In genomic region chr18:42635378-42636048, GRCh38 we compare ENCODE assay signal across 1 cellular context.
TF ChIP-seq lines count a peak whose summit lies in the region.

No MANE protein-coding gene starts in this region.

TF ChIP-seq in SK-N-SH, 30 proteins besides CTCF, POLR2A, EP300 and RAD21 (continued from another document):
- no peak for TF ChIP-seq EZH2phosphoT487 (IDR thresholded peaks at IDR 0.05; ENCODE audit: borderline replicate concordance, low read depth)
- TF ChIP-seq RFX5 (IDR thresholded peaks at IDR 0.05; ENCODE audit: low read length): no peak
